In the genomic region with DNA sequence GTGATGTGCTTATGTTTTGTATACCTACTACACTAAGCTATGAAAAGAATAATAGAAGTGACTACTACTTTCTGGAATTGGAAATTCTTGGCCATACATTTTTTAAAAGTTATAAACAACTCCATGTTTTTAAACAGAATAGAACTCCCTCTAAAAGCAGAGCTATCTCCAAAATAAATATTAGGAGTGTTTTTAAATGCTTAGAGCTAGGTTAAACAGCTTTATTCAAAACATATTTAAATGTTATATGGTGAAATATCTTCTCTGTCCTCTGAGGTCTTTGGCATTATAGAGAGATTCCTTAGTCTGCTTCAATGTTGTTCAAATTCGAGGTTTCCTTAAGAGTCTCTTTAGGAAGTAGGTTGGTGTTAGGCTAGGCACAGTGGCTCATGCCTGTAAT, we compare ENCODE assay signal across 14 cellular contexts.
"Had no signal": no experiment of that assay in that cellular context is flagged by ENCODE, and none has a peak within 500 bp of the region (broad histone marks: within the 10 kb centered on the region; RNA-seq: fewer than 3 reads in every experiment).

No MANE protein-coding gene starts in this region.

- DNase-seq: activated CD4-positive, alpha-beta memory T cell treated with anti-CD3 and anti-CD28 coated beads for 36 hours; activated naive CD4-positive, alpha-beta T cell treated with anti-CD3 and anti-CD28 coated beads, Interleukin-2, amount 50 U/mL, for 16 hours; anterior cingulate cortex; effector memory CD4-positive, alpha-beta T cell; gastrocnemius medialis; left cardiac atrium; lower lobe of right lung; pancreas; T-helper 1 cell had no signal

- H3K4me1 ChIP-seq: gastrocnemius medialis, lower lobe of right lung, pancreas had no signal

- H3K9me3 ChIP-seq: gastrocnemius medialis, lower lobe of right lung, pancreas had no signal

- H3K27me3 Mint-ChIP-seq: activated CD4-positive, alpha-beta memory T cell treated with anti-CD3 and anti-CD28 coated beads for 36 hours had no signal

- H3K27ac Mint-ChIP-seq: activated CD4-positive, alpha-beta memory T cell treated with anti-CD3 and anti-CD28 coated beads for 36 hours had no signal

- H3K9me3 Mint-ChIP-seq: activated CD4-positive, alpha-beta memory T cell treated with anti-CD3 and anti-CD28 coated beads for 36 hours; neural crest cell had no signal

- H3K27ac ChIP-seq: epithelial cell of prostate, gastrocnemius medialis, lower lobe of right lung, pancreas, SK-N-MC, VCaP had no signal

- ATAC-seq: gastrocnemius medialis, left cardiac atrium, lower lobe of right lung, pancreas, sciatic nerve had no signal

- H3K4me3 ChIP-seq: gastrocnemius medialis, lower lobe of right lung, pancreas, SK-N-MC had no signal

- H3K4me3 Mint-ChIP-seq: activated CD4-positive, alpha-beta memory T cell treated with anti-CD3 and anti-CD28 coated beads for 36 hours; neural crest cell had no signal

- H3K27me3 ChIP-seq: gastrocnemius medialis, pancreas had no signal

- H3K4me1 Mint-ChIP-seq: neural crest cell had no signal
